ENCODE assay signal across 9 cellular contexts in the genomic region with DNA sequence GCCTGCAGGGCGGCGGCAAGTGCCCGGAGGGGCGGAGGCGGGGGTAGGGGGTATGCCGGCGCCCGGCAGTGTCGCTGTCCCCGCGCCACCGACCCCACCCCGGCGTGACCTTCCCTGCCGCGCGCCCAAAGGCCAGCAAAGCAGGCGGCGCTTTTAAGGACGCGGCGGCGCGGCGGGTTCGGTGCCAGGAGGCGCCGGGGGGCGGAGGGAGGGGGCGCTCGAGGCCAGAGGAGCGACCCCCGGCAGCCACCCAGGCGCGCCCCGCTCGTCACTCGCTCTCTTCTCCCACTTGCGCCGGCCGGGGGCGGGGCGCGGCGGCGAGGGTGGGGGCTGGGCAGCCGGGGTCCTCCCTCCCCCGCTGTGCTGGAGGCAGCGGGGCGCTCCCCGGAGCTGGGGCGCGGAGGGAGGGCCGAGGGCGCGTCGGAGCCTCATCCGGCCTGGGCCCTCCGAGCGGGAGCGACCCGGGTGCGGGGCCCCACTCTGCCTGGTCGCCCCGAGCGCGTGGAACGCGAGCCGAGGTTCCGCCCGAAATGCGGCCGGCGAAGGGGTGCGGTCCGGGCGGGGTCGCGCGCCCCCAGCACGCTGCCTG. TPM values are rescaled to one million over a fixed set of nuclear protein-coding genes. Genes with fewer than 3 reads are reported as not detected.
DNase-seq lines count a peak whose midpoint lies in the region; ATAC-seq, FAIRE-seq and TF ChIP-seq lines count a peak whose summit lies in the region.
"Had no signal": no experiment of that assay in that cellular context is flagged by ENCODE, and none has a peak within 500 bp of the region (broad histone marks: within the 10 kb centered on the region; RNA-seq: fewer than 3 reads in every experiment).

No MANE protein-coding gene starts in this region.

- peaks cover 49% of the 10 kb centered on the region for H3K27me3 Mint-ChIP-seq in activated T-cell treated with anti-CD3 and anti-CD28 coated beads, Interleukin-2, amount 50 U/mL, for 72 hours (ENCODE audit: low read depth)

- H3K27me3 ChIP-seq in ascending aorta (no peaks in the 10 kb centered on the region), iPS-18a (ENCODE audit: control insufficient read depth, insufficient read depth, low read length) (peaks cover 87% of the 10 kb centered on the region), small intestine (ENCODE audit: control insufficient read depth in 2 of 2, insufficient read depth in 2 of 2, low read length in 2 of 2) (no peaks in the 10 kb centered on the region)

- intact Hi-C loops in ascending aorta (cut with DNase I), result loop anchor here (2.0 kb wide), 1 partner anchor 40 kb away; no protein-coding TSS in a partner anchor

- H3K4me3 Mint-ChIP-seq in activated T-cell treated with anti-CD3 and anti-CD28 coated beads, Interleukin-2, amount 50 U/mL, for 72 hours, result peak overlapping the region; percentile 74 to 76

- 1 to 3% (median 2%) methylated on average over 47 to 82 of the region's 82 CpGs for WGBS in small intestine, 3 donors

- no peaks in the 10 kb centered on the region for H3K4me1 Mint-ChIP-seq in activated T-cell treated with anti-CD3 and anti-CD28 coated beads, Interleukin-2, amount 50 U/mL, for 72 hours (ENCODE audit: low read depth)

- no peak overlapping the region for H3K9ac ChIP-seq in iPS-18a (ENCODE audit: low read length)

- DNase-seq in activated T-cell treated with anti-CD3 and anti-CD28 coated beads, Interleukin-2, amount 50 U/mL, for 72 hours, result peak in 1 of 2 donors; percentile 46
- DNase-seq in activated T-cell treated with anti-CD3 and anti-CD28 coated beads, Interleukin-2, amount 50 U/mL, for 48 hours, result no peak
- no peak for DNase-seq in ascending aorta (ENCODE audit: low spot score in 2 of 2)
- no peak for DNase-seq in small intestine
- no peak for DNase-seq in GM19238 (ENCODE audit: insufficient read length, low spot score)
- DNase-seq in NCI-H526 treated with DMSO at 0.1 percent for 48 hours (lab: John Stamatoyannopoulos, UW), result no peak

- FAIRE-seq in small intestine (lab: Jason Lieb, UNC), result no peak
- FAIRE-seq: GM18507 had no signal

- H3K4me3 ChIP-seq in ascending aorta (peak overlapping the region; percentile 79 to 89), iPS-18a (ENCODE audit: low read length) (peak overlapping the region; percentile 37), small intestine (ENCODE audit: low read depth in 1 of 2, low read length in 2 of 2) (peak overlapping the region; percentile 28 to 64)

- TF ChIP-seq CTCF in ascending aorta (IDR thresholded peaks at IDR 0.05), result no peak

- H3K27ac ChIP-seq in ascending aorta, result peak overlapping the region; percentile 89 to 93
- no peak overlapping the region for H3K27ac ChIP-seq in iPS-18a (ENCODE audit: low read length)
- H3K27ac ChIP-seq in small intestine (ENCODE audit: low read depth in 1 of 2, low read length in 1 of 2), result peak overlapping the region; percentile 90 to 94

- H3K27ac Mint-ChIP-seq in activated T-cell treated with anti-CD3 and anti-CD28 coated beads, Interleukin-2, amount 50 U/mL, for 72 hours, result no peak overlapping the region

- H3K36me3 Mint-ChIP-seq in activated T-cell treated with anti-CD3 and anti-CD28 coated beads, Interleukin-2, amount 50 U/mL, for 72 hours (ENCODE audit: insufficient read depth in 2 of 2), result no peaks in the 10 kb centered on the region

- H3K4me1 ChIP-seq in ascending aorta (peaks cover 7 to 29% of the 10 kb centered on the region in 2 donors), iPS-18a (ENCODE audit: control insufficient read depth, low read depth, low read length) (peaks cover 7% of the 10 kb centered on the region), small intestine (ENCODE audit: control insufficient read depth in 2 of 2, insufficient read depth in 1 of 2, low read depth in 1 of 2, low read length in 1 of 2) (peaks cover 4% of the 10 kb centered on the region in 2 donors)

- H3K36me3 ChIP-seq in ascending aorta (no peaks in the 10 kb centered on the region), iPS-18a (ENCODE audit: control insufficient read depth, low read depth, low read length) (no peaks in the 10 kb centered on the region), small intestine (ENCODE audit: control insufficient read depth in 2 of 2, insufficient read depth in 2 of 2, low read length in 2 of 2) (no peaks in the 10 kb centered on the region)

- ATAC-seq in activated T-cell treated with anti-CD3 and anti-CD28 coated beads, Interleukin-2, amount 50 U/mL, for 72 hours (replicated peaks in 1 of 2), result peak; percentile 61 to 74
- ATAC-seq in GM21717 (IDR thresholded peaks at IDR 0.05; ENCODE audit: unreplicated experiment), result no peak

- H3K9me3 Mint-ChIP-seq in activated T-cell treated with anti-CD3 and anti-CD28 coated beads, Interleukin-2, amount 50 U/mL, for 72 hours, result no peaks in the 10 kb centered on the region

- no peaks in the 10 kb centered on the region for H3K9me3 ChIP-seq in ascending aorta
- H3K9me3 ChIP-seq in iPS-18a (ENCODE audit: control insufficient read depth, low read depth, low read length), result no peaks in the 10 kb centered on the region
- no peaks in the 10 kb centered on the region for H3K9me3 ChIP-seq in small intestine (ENCODE audit: control insufficient read depth, low read depth)

RNA-seq across cellular contexts. Expression of a gene that starts 8.5 kb away (rescaled TPM):
- total RNA-seq in activated T-cell treated with anti-CD3 and anti-CD28 coated beads, Interleukin-2, amount 50 U/mL, for 72 hours, result under 1 TPM; 0.02 to 0.14 TPM
- 29.1 TPM for total RNA-seq in ascending aorta
- polyA plus RNA-seq in small intestine, result 10 to 100 TPM in 1 of 3 donors, 1 to 10 TPM in 2; 2.2 to 13.4 (median 6.3) TPM

Comparison
In these comparisons a context has a peak if more than half of its experiments do, and no peak if none do; other contexts are left out.
1. RNA of a gene that starts 8.5 kb away (total RNA-seq): 29.1 TPM in ascending aorta (single experiment); 0.02 to 0.14 TPM in activated T-cell treated with anti-CD3 and anti-CD28 coated beads, Interleukin-2, amount 50 U/mL, for 72 hours; every median in the first group is over 10 times any median in the second.
2. Peak in every context shown above with its lines, with median percentiles within 50 percentile points of each other: H3K4me3 ChIP-seq.